Comparison of ENCODE assay signal across 11 cellular contexts in genomic region chr3:69433938-69434263, GRCh38. TPM values are rescaled to one million over a fixed set of nuclear protein-coding genes. Genes with fewer than 3 reads are reported as not detected.
DNase-seq lines count a peak whose midpoint lies in the region; TF ChIP-seq lines count a peak whose summit lies in the region.
"Had no signal": no experiment of that assay in that cellular context is flagged by ENCODE, and none has a peak within 500 bp of the region (broad histone marks: within the 10 kb centered on the region; RNA-seq: fewer than 3 reads in every experiment).

No MANE protein-coding gene starts in this region.

- no TSS peak for BruUV-seq in PC-9 (replicated peaks; lab: Mats Ljungman, UMichigan)

- H3K4me3 ChIP-seq in GM12865 (ENCODE audit: low read depth, low read length) = no peak overlapping the region
- no peak overlapping the region for H3K4me3 ChIP-seq in PC-9
- H3K4me3 ChIP-seq: GM23248 had no signal

- H3K4me2 ChIP-seq in PC-9 = peak overlapping the region; percentile 34

- H3K9me3 ChIP-seq in PC-9 (ENCODE audit: insufficient read depth, low read depth) = no peaks in the 10 kb centered on the region

- POLR2A ChIA-PET in PC-9 (lab: Charles Lee; ENCODE audit: unreplicated experiment) = interaction anchor here (0.6 kb wide), 1 partner anchor 122 kb away, joined by 8 read pairs; no protein-coding TSS in a partner anchor

- no peaks in the 10 kb centered on the region for H3F3A ChIP-seq in PC-9 (ENCODE audit: insufficient read depth, low read depth)

- TF ChIP-seq CTCF in GM12865 (IDR thresholded peaks at IDR 0.05; ENCODE audit: insufficient read depth, low read depth, low read length, missing control alignments) (no peak), PC-9 (conservative IDR thresholded peaks at IDR 0.05) (no peak), GM10266 (IDR thresholded peaks at IDR 0.05; ENCODE audit: control insufficient read depth, insufficient read depth, low read depth, missing control alignments) (no peak)

- intact Hi-C loops in PC-9 (cut with micrococcal nuclease; ENCODE audit: unreplicated experiment) = no loop called here

- TF ChIP-seq POLR2A in erythroblast (IDR thresholded peaks at IDR 0.05; ENCODE audit: low read length) = no peak

- H3K36me3 ChIP-seq in PC-9 (ENCODE audit: low read depth) = no peaks in the 10 kb centered on the region

- no peaks in the 10 kb centered on the region for H3K9me2 ChIP-seq in PC-9 (ENCODE audit: insufficient read depth)

- DNase-seq in A172 (ENCODE audit: low spot score) (peak; percentile 66), GM12865 (ENCODE audit: low read depth) (peak; percentile 37), PC-9 (peak; percentile 33 to 57), erythroblast (lab: John Stamatoyannopoulos, UW) (peak; percentile 15 to 32), mesenteric fat pad (ENCODE audit: low spot score) (no peak), GM10266 (ENCODE audit: extremely low spot score) (no peak), ureter (ENCODE audit: low spot score) (no peak)
- no peak for DNase-seq in effector CD8-positive, alpha-beta T cell (lab: John Stamatoyannopoulos, UW)
- DNase-seq: GM23248, NCI-H1417 had no signal

- H3K79me2 ChIP-seq in PC-9 (ENCODE audit: low read depth) = no peaks in the 10 kb centered on the region

- H3K27me3 ChIP-seq in PC-9 (ENCODE audit: insufficient read depth, low read depth) = no peaks in the 10 kb centered on the region

- peaks cover 9% of the 10 kb centered on the region for H3K4me1 ChIP-seq in PC-9 (replicated peaks; ENCODE audit: insufficient read depth)

- peak overlapping the region; percentile 47; the same call in 1 of the 2 replicates for H3K27ac ChIP-seq in PC-9
- H3K27ac ChIP-seq: C4-2B, GM23248 had no signal

- H4K20me1 ChIP-seq in PC-9 (ENCODE audit: insufficient read depth) = no peaks in the 10 kb centered on the region

- H2AFZ ChIP-seq in PC-9 = no peak overlapping the region; the same call in 1 of the 2 replicates
- H2AFZ ChIP-seq: GM23248 had no signal

- CTCF ChIA-PET in PC-9 (lab: Charles Lee) = no interaction called here

RNA-seq across cellular contexts. Expression of gene FRMD4B, which starts 48.0 kb away (rescaled TPM):
- total RNA-seq in A172 (2014; rRNA removed; shearing (Covaris generic)) = 1.2 and 1.6 TPM in 2 replicates
- total RNA-seq in PC-9 (2021) = 7.6 and 10.2 TPM in 2 replicates
- 30.5 TPM for total RNA-seq in mesenteric fat pad
- total RNA-seq in ureter = 28.6 TPM
- total RNA-seq: GM23248 had no signal

Comparison
In these comparisons a context has a peak if more than half of its experiments do, and no peak if none do; other contexts are left out.
1. DNase-seq: peak in A172 (single experiment), GM12865 (single experiment), PC-9 (2 of 2) and erythroblast (2 of 2); none in mesenteric fat pad (single experiment), GM10266 (single experiment), effector CD8-positive, alpha-beta T cell (single experiment) and ureter (single experiment).